1 cellular context compared by ENCODE assay signal in genomic region chr16:9787717-9788116, GRCh38.
A peak's percentile ranks its signal among the peaks of the same experiment; 100 is the strongest.
TF ChIP-seq lines count a peak whose summit lies in the region.

No MANE protein-coding gene starts in this region.

TF ChIP-seq in GM12878, 131 proteins besides CTCF, POLR2A, EP300 and RAD21 (continued from another document):
- TF ChIP-seq E2F8 (IDR thresholded peaks at IDR 0.05; ENCODE audit: low read depth, partially characterized antibody): no peak
- TF ChIP-seq EED (IDR thresholded peaks at IDR 0.05; ENCODE audit: low read depth): peak; percentile 71
- TF ChIP-seq IKZF2 (IDR thresholded peaks at IDR 0.05): peak; percentile 44 to 53; a peak in 2 of 4 replicates
TF ChIP-seq in GM12878: peak in this region for 4.
